Comparison of ENCODE assay signal across 8 cellular contexts in the genomic region with DNA sequence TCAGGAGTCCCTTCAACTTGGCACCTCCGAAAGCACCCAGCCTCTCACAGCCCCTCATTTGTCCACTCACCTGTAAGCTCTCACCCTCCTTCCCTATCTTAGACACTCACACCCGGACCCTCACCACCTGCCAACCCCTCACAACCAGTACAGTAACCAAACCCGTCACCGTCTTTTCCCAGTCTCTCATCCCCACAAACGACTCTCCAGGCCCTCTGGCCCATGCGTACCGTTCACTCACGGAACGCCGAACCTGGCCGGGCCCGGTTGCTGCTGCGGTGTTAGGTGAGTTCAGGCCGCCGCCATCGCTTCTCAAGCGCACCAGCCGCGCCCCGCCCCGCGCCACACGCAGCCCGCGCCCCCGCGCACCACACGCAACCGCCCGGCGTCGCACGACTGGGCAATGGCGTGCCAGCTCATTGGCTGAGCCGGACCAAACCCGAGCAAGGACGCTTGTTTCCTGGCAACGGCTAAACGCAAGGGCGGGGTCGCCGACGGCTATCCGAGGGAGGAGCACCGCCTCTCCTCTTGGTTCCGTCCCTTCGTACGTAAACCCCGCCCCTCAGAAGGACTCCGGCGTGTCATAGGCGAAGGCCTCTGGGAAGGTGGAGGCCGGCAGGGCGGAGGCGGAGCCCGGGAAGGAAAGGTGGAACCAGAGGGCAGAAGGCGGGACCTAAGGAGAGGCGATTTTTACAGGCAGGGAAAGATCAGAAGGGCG. TPM values are rescaled to one million over a fixed set of nuclear protein-coding genes. Genes with fewer than 3 reads are reported as not detected.
DNase-seq lines count a peak whose midpoint lies in the region; ATAC-seq lines count a peak whose summit lies in the region.

Gene FHIP1B (minus strand): TSS at position 323 of the 718 bp plus-strand sequence. CDS start 10,120 bp downstream, outside the sequence.

- H3K4me1 ChIP-seq in BLaER1: peaks cover 20% of the 10 kb centered on the region

- H3K9me3 ChIP-seq in BLaER1: no peaks in the 10 kb centered on the region

- no peaks in the 10 kb centered on the region for H3K27me3 ChIP-seq in BLaER1

- peak within 1 kb of the TSS; percentile 62 for H3K27ac ChIP-seq in BLaER1

- peaks cover 13% of the 10 kb centered on the region for H3K36me3 Mint-ChIP-seq in dendritic cell treated with granulocyte-macrophage colony-stimulating factor and Interleukin-4, amounts not matched to agents 40 ng/mL and 50 ng/mL, for 4 days (ENCODE audit: low read depth)

- intact Hi-C loops in dendritic cell treated with granulocyte-macrophage colony-stimulating factor and Interleukin-4, amounts not matched to agents 40 ng/mL and 50 ng/mL, for 4 days (cut with micrococcal nuclease): loop anchor here (2.0 to 10.0 kb wide), 3 partner anchors 246 to 550 kb away; partner anchors contain the start of genes ARFIP2, TAF10, TIMM10B and TRIM22

- ATAC-seq in GM19351 (IDR thresholded peaks at IDR 0.05; ENCODE audit: unreplicated experiment) (peak; percentile 89), HG03521 (IDR thresholded peaks at IDR 0.05; ENCODE audit: unreplicated experiment) (peak; percentile 96), left lobe of liver (peak; percentile 92)

- H3K9me3 Mint-ChIP-seq in dendritic cell treated with granulocyte-macrophage colony-stimulating factor and Interleukin-4, amounts not matched to agents 40 ng/mL and 50 ng/mL, for 4 days: no peaks in the 10 kb centered on the region

- H3K4me1 Mint-ChIP-seq in dendritic cell treated with granulocyte-macrophage colony-stimulating factor and Interleukin-4, amounts not matched to agents 40 ng/mL and 50 ng/mL, for 4 days (ENCODE audit: low read depth): peaks cover 57% of the 10 kb centered on the region

- H3K4me3 ChIP-seq in BLaER1: peak within 1 kb of the TSS; percentile 84

- H4K20me1 ChIP-seq in BLaER1: peaks cover 31% of the 10 kb centered on the region

- H3K36me3 ChIP-seq in BLaER1: peaks cover 8% of the 10 kb centered on the region; the same call in 1 of the 2 replicates

- H3K27ac Mint-ChIP-seq in dendritic cell treated with granulocyte-macrophage colony-stimulating factor and Interleukin-4, amounts not matched to agents 40 ng/mL and 50 ng/mL, for 4 days: peak within 1 kb of the TSS; percentile 95

- no peaks in the 10 kb centered on the region for H3K27me3 Mint-ChIP-seq in dendritic cell treated with granulocyte-macrophage colony-stimulating factor and Interleukin-4, amounts not matched to agents 40 ng/mL and 50 ng/mL, for 4 days

- H3K4me3 Mint-ChIP-seq in dendritic cell treated with granulocyte-macrophage colony-stimulating factor and Interleukin-4, amounts not matched to agents 40 ng/mL and 50 ng/mL, for 4 days: peak within 1 kb of the TSS; percentile 96

- DNase-seq in NCI-H748 (lab: John Stamatoyannopoulos, UW; ENCODE audit: unreplicated experiment): peak; percentile 99
- peak; percentile 96 to 99 for DNase-seq in activated CD4-positive, alpha-beta T cell treated with anti-CD3 and anti-CD28 coated beads, Interleukin-2, amount 50 U/mL, for 24 hours (ENCODE audit: low read depth in 1 of 2, low spot score in 1 of 2)
- peak; percentile 100 for DNase-seq in left lobe of liver (ENCODE audit: low spot score)
- peak; percentile 97 to 99 for DNase-seq in stimulated activated CD4-positive, alpha-beta T cell treated with anti-CD3 and anti-CD28 coated beads, Interleukin-2, amount 100 ng/mL, for 48 hours

- peak within 1 kb of the TSS; percentile 81 for H3K9ac ChIP-seq in BLaER1

- H3K4me2 ChIP-seq in BLaER1: peak within 1 kb of the TSS; percentile 92

RNA-seq across cellular contexts. Expression of gene FHIP1B, which starts in this region (rescaled TPM):
- 32.1 TPM for total RNA-seq in left lobe of liver

Comparison
In these comparisons a context has a peak if more than half of its experiments do, and no peak if none do; other contexts are left out.
1. Peak in every context shown above with its lines: DNase-seq, ATAC-seq, H3K4me3 ChIP-seq and H3K27ac ChIP-seq.